ENCODE assay signal across 14 cellular contexts in genomic region chr14:91283666-91284065, GRCh38. TPM values are rescaled to one million over a fixed set of nuclear protein-coding genes. Genes with fewer than 3 reads are reported as not detected.
DNase-seq lines count a peak whose midpoint lies in the region; ATAC-seq and TF ChIP-seq lines count a peak whose summit lies in the region.
"Had no signal": no experiment of that assay in that cellular context is flagged by ENCODE, and none has a peak within 500 bp of the region (broad histone marks: within the 10 kb centered on the region; RNA-seq: fewer than 3 reads in every experiment).

No MANE protein-coding gene starts in this region.

- TF ChIP-seq POLR2A in uterus (IDR thresholded peaks at IDR 0.05), result no peak

- H3K9me3 Mint-ChIP-seq in activated naive CD4-positive, alpha-beta T cell treated with anti-CD3 and anti-CD28 coated beads for 36 hours, result no peaks in the 10 kb centered on the region

- H3K4me3 Mint-ChIP-seq in activated naive CD4-positive, alpha-beta T cell treated with anti-CD3 and anti-CD28 coated beads for 36 hours, result no peak overlapping the region

- intact Hi-C loops in activated naive CD4-positive, alpha-beta T cell treated with anti-CD3 and anti-CD28 coated beads for 36 hours (cut with micrococcal nuclease), result no loop called here
- intact Hi-C loops in uterus (cut with DNase I; ENCODE audit: low total_unique reads), result loop anchor here (5.0 to 10.0 kb wide), 2 partner anchors 106 to 379 kb away; no protein-coding TSS in a partner anchor

- POLR2A ChIA-PET in RWPE1 (lab: Yijun Ruan, JAX; ENCODE audit: low non-redundant PET), result no interaction called here

- ATAC-seq in HG02840 (IDR thresholded peaks at IDR 0.05; ENCODE audit: low FRiP score, unreplicated experiment) (no peak), HG02852 (IDR thresholded peaks at IDR 0.05; ENCODE audit: unreplicated experiment) (no peak)

- DNase-seq in activated naive CD4-positive, alpha-beta T cell treated with anti-CD3 and anti-CD28 coated beads for 36 hours, result no peak
- DNase-seq in activated naive CD4-positive, alpha-beta T cell (lab: John Stamatoyannopoulos, UW), result no peak
- DNase-seq in RWPE1 (ENCODE audit: low spot score), result no peak
- peak; percentile 35 for DNase-seq in hepatic stellate cell (ENCODE audit: low spot score)
- DNase-seq in uterus, result no peak
- DNase-seq in SKM-1 treated with dmso at 0.1 percent for 144 hours (lab: John Stamatoyannopoulos, UW; ENCODE audit: unreplicated experiment), result no peak
- DNase-seq: activated CD8-positive, alpha-beta memory T cell treated with anti-CD3 and anti-CD28 coated beads, Interleukin-2, amount 50 U/mL, for 4 hours; aorta; NCI-H774; Right ventricle myocardium superior; transverse colon had no signal

- peak overlapping the region; percentile 53 for H3K27ac Mint-ChIP-seq in activated naive CD4-positive, alpha-beta T cell treated with anti-CD3 and anti-CD28 coated beads for 36 hours

- peaks cover 4% of the 10 kb centered on the region for H3K4me1 Mint-ChIP-seq in activated naive CD4-positive, alpha-beta T cell treated with anti-CD3 and anti-CD28 coated beads for 36 hours (ENCODE audit: low read depth)

- H3K4me1 ChIP-seq in uterus, result peaks cover 0 to 5% of the 10 kb centered on the region in 2 donors

- no peaks in the 10 kb centered on the region for H3K27me3 ChIP-seq in uterus
- H3K27me3 ChIP-seq: foreskin keratinocyte, transverse colon had no signal

- H3K36me3 ChIP-seq in uterus, result no peaks in the 10 kb centered on the region
- H3K36me3 ChIP-seq: transverse colon had no signal

- H3K36me3 Mint-ChIP-seq in activated naive CD4-positive, alpha-beta T cell treated with anti-CD3 and anti-CD28 coated beads for 36 hours (ENCODE audit: low read depth), result peaks cover 48% of the 10 kb centered on the region

- H3K9me3 ChIP-seq in uterus, result no peaks in the 10 kb centered on the region
- H3K9me3 ChIP-seq: transverse colon had no signal

- H3K27ac ChIP-seq in RWPE1 (peak overlapping the region; percentile 80), uterus (peak overlapping the region; percentile 71 to 83)
- H3K27ac ChIP-seq: foreskin keratinocyte had no signal

- H3K4me3 ChIP-seq in uterus, result no peak overlapping the region
- H3K4me3 ChIP-seq: transverse colon had no signal

- TF ChIP-seq CTCF in RWPE1 (conservative IDR thresholded peaks at IDR 0.05; ENCODE audit: low read depth) (no peak), uterus (IDR thresholded peaks at IDR 0.05) (no peak)

- CTCF ChIA-PET in activated naive CD4-positive, alpha-beta T cell treated with anti-CD3 and anti-CD28 coated beads for 36 hours (lab: Charles Lee), result interaction anchor here (0.5 to 11.7 kb wide), 3 partner anchors 14 to 381 kb away, joined by 3 to 203 read pairs (median 3); no protein-coding TSS in a partner anchor
- CTCF ChIA-PET in RWPE1 (lab: Yijun Ruan, JAX), result interaction anchor here (4.0 kb wide), 1 partner anchor 106 kb away, joined by 40 read pairs; no protein-coding TSS in a partner anchor

- H3K27me3 Mint-ChIP-seq in activated naive CD4-positive, alpha-beta T cell treated with anti-CD3 and anti-CD28 coated beads for 36 hours (ENCODE audit: low read depth), result no peaks in the 10 kb centered on the region

RNA-seq across cellular contexts. Expression of gene GPR68, which starts 39.2 kb away (rescaled TPM):
- 1 to 10 TPM; 1.2 to 1.3 TPM for total RNA-seq in activated naive CD4-positive, alpha-beta T cell treated with anti-CD3 and anti-CD28 coated beads for 36 hours
- under 1 TPM in 2 of 4 donors, not detected in 2; 0.48 to 0.98 TPM for total RNA-seq in uterus
